Comparison of ENCODE assay signal across 32 cellular contexts in the genomic region with DNA sequence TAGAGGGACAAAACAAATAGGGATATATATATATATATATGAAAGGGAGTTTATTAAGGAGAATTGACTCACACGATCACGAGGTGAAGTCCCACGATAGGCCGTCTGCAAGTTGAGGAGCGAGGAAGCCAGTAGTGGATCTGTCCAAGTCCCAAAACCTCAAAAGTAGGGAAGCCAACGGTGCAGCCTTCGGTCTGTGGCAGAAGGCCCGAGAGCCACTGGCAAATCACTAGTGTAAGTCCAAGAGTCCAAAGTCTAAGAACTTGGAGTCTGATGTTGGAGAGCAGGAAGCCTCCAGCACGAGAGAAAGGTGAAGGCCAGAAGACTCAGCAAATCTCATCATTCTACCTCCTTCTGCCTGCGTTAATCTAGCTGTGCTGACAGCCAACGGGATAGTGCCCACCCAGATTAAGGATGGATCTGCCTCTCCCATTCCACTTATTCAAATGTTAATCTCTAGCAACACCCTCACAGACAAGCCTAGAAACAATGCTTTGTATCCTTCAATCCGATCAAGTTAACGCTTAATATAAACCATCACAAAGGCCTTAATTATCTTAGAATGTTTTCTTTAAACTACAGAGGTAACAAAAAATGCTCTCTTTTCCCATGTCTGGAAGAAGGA. TPM values are rescaled to one million over a fixed set of nuclear protein-coding genes. Genes with fewer than 3 reads are reported as not detected.
DNase-seq lines count a peak whose midpoint lies in the region; ATAC-seq and TF ChIP-seq lines count a peak whose summit lies in the region.
"Had no signal": no experiment of that assay in that cellular context is flagged by ENCODE, and none has a peak within 500 bp of the region (broad histone marks: within the 10 kb centered on the region; RNA-seq: fewer than 3 reads in every experiment).

No MANE protein-coding gene starts in this region.

- no peak for TF ChIP-seq CTCF in Peyer's patch (IDR thresholded peaks at IDR 0.05)

- H3K27ac ChIP-seq in Peyer's patch: peak overlapping the region in 2 of 4 donors; percentile 51 to 67
- H3K27ac ChIP-seq: ascending aorta, cardiac muscle cell, coronary artery, epithelial cell of prostate, left lung, neutrophil, psoas muscle, suprapubic skin, uterus, WERI-Rb-1 had no signal

- H3K4me3 ChIP-seq in Peyer's patch: peak overlapping the region in 1 of 4 donors; percentile 34
- H3K4me3 ChIP-seq: ascending aorta, cardiac muscle cell, coronary artery, left lung, psoas muscle, suprapubic skin, uterus had no signal

- no peak for TF ChIP-seq POLR2A in Peyer's patch (IDR thresholded peaks at IDR 0.05)

- H3K9me3 ChIP-seq in Peyer's patch: no peaks in the 10 kb centered on the region
- H3K9me3 ChIP-seq: ascending aorta, left lung, neutrophil, psoas muscle, suprapubic skin, uterus had no signal

- DNase-seq in NCI-H82 (lab: John Stamatoyannopoulos, UW) (peak; percentile 22), NCI-H82 treated with DMSO at 0.1 percent for 48 hours (lab: John Stamatoyannopoulos, UW; ENCODE audit: unreplicated experiment) (no peak), Peyer's patch (peak in 2 of 3 donors; percentile 58 to 60), left lobe of liver (ENCODE audit: low spot score) (no peak), sciatic nerve (ENCODE audit: low spot score) (peak; percentile 63), SKM-1 treated with dmso at 0.1 percent for 144 hours (lab: John Stamatoyannopoulos, UW; ENCODE audit: unreplicated experiment) (no peak), SK-N-DZ (ENCODE audit: low spot score) (no peak)
- DNase-seq: 8988T; activated CD4-positive, alpha-beta T cell treated with anti-CD3 and anti-CD28 coated beads, Interleukin-2, amount 10 ng/mL, durations not matched to agents 24 days and 14 days; activated CD8-positive, alpha-beta memory T cell treated with anti-CD3 and anti-CD28 coated beads for 24 hours; activated gamma-delta T cell treated with Interleukin-2 at 50 U/mL for 16 hours; activated naive CD8-positive, alpha-beta T cell treated with anti-CD3 and anti-CD28 coated beads, Interleukin-2, amount 10 ng/mL, durations not matched to agents 7 days and 5 days; CD4-positive, CD25-positive, alpha-beta regulatory T cell; effector CD8-positive, alpha-beta T cell; EL; left lung; NCI-H146; NCI-H226; NCI-H526 treated with DMSO at 0.1 percent for 48 hours; stimulated activated naive B cell treated with anti-CD40 and anti-IgM and Interleukin-4, amounts not matched to agents 10 μg/mL and 1 μg/mL and 100 μg/mL, for 72 hours; T1000; uterus; WERI-Rb-1 had no signal

- intact Hi-C loops in sciatic nerve (cut with DNase I): no loop called here

- peaks cover 0 to 13% (median 0%) of the 10 kb centered on the region in 4 donors for H3K4me1 ChIP-seq in Peyer's patch
- H3K4me1 ChIP-seq: left lung, psoas muscle, suprapubic skin, uterus had no signal

- ATAC-seq in left lobe of liver (peak; percentile 21), sciatic nerve (peak; percentile 38), HG02885 (IDR thresholded peaks at IDR 0.05; ENCODE audit: poor library complexity, unreplicated experiment) (no peak)
- ATAC-seq: HCT116; left lung; psoas muscle; stimulated activated naive B cell treated with anti-CD40 and anti-IgM and Interleukin-4, amounts not matched to agents 10 μg/mL and 1 μg/mL and 100 μg/mL, for 72 hours had no signal

- no peaks in the 10 kb centered on the region for H3K36me3 ChIP-seq in Peyer's patch
- H3K36me3 ChIP-seq: ascending aorta, cardiac muscle cell, left lung, neutrophil, suprapubic skin, uterus, WERI-Rb-1 had no signal

- H3K27me3 ChIP-seq in Peyer's patch: no peaks in the 10 kb centered on the region
- H3K27me3 ChIP-seq: ascending aorta, cardiac muscle cell, left lung, neutrophil, suprapubic skin, uterus had no signal

RNA-seq across cellular contexts. Expression of a gene that starts 23.8 kb away (rescaled TPM):
- total RNA-seq in Peyer's patch (10 to 100 TPM; 39.6 to 71.3 (median 62.1) TPM), left lobe of liver (7.6 TPM), sciatic nerve (151 TPM)
- polyA plus RNA-seq in SK-N-DZ (2014; cell fraction: cytosol; rRNA removed): not detected in 2 replicates
- not detected in 2 replicates for polyA plus RNA-seq in SK-N-DZ (2014; cell fraction: nucleus; rRNA removed)
- total RNA-seq: activated CD4-positive, alpha-beta T cell treated with anti-CD3 and anti-CD28 coated beads, Interleukin-2, amount 10 ng/mL, durations not matched to agents 24 days and 14 days had no signal
- polyA plus RNA-seq: CD4-positive, CD25-positive, alpha-beta regulatory T cell had no signal

Comparison
In these comparisons a context has a peak if more than half of its experiments do, and no peak if none do; other contexts are left out.
1. DNase-seq: peak in NCI-H82 (single experiment), Peyer's patch (2 of 3) and sciatic nerve (single experiment); none in NCI-H82 treated with DMSO at 0.1 percent for 48 hours (single experiment), left lobe of liver (single experiment), SKM-1 treated with dmso at 0.1 percent for 144 hours (single experiment) and SK-N-DZ (single experiment).